Comparison of ENCODE assay signal across 23 cellular contexts in genomic region chr3:175778994-175779393, GRCh38.
DNase-seq lines count a peak whose midpoint lies in the region; ATAC-seq, FAIRE-seq and TF ChIP-seq lines count a peak whose summit lies in the region.
"Had no signal": no experiment of that assay in that cellular context is flagged by ENCODE, and none has a peak within 500 bp of the region (broad histone marks: within the 10 kb centered on the region; RNA-seq: fewer than 3 reads in every experiment).

No MANE protein-coding gene starts in this region.

- TF ChIP-seq RAD21 in liver (IDR thresholded peaks at IDR 0.05), result no peak
- TF ChIP-seq RAD21 in HepG2 (CRISPR knock-in tag; IDR thresholded peaks at IDR 0.05), result no peak

- H3K4me2 ChIP-seq in HepG2 (ENCODE audit: low read depth, low read length) (no peak overlapping the region), hepatocyte (peak overlapping the region; percentile 4)

- H3K9ac ChIP-seq in liver (ENCODE audit: low read depth in 1 of 2, low read length in 2 of 2) (no peak overlapping the region), HepG2 (ENCODE audit: insufficient read depth, low read depth, low read length) (no peak overlapping the region)
- H3K9ac ChIP-seq: GM23248 had no signal

- H3K36me3 Mint-ChIP-seq in activated T-helper 1 cell treated with anti-CD3 and anti-CD28 coated beads, Interleukin-12 subunit alpha, Interleukin-12 subunit beta, Interleukin-2, Interleukin-4 antibody, amounts not matched to agents 30 ng/mL and 10 ng/mL and 1 ng/mL, durations not matched to agents 14 hours and 24 hours and 36 hours (ENCODE audit: low read depth), result no peaks in the 10 kb centered on the region
- H3K36me3 Mint-ChIP-seq: CD8-positive, alpha-beta T cell; IgD-negative memory B cell had no signal

- in situ Hi-C loops in HepG2 (cut with HindIII; ENCODE audit: extremely low pct_ligation_motif_present, low pct_unique_long_range_greater_than_20kb), result no loop called here

- no peak overlapping the region for H3K27ac Mint-ChIP-seq in activated T-helper 1 cell treated with anti-CD3 and anti-CD28 coated beads, Interleukin-12 subunit alpha, Interleukin-12 subunit beta, Interleukin-2, Interleukin-4 antibody, amounts not matched to agents 30 ng/mL and 10 ng/mL and 1 ng/mL, durations not matched to agents 14 hours and 24 hours and 36 hours
- H3K27ac Mint-ChIP-seq: CD8-positive, alpha-beta T cell; IgD-negative memory B cell had no signal

- H3K9me2 ChIP-seq in hepatocyte (replicated peaks; ENCODE audit: insufficient read depth), result no peaks in the 10 kb centered on the region

- H3K27ac ChIP-seq in liver (ENCODE audit: low read depth in 1 of 2, low read length in 2 of 2), result no peak overlapping the region
- H3K27ac ChIP-seq in HepG2 (ENCODE audit: extremely low read length, insufficient read depth, low read length), result no peak overlapping the region
- H3K27ac ChIP-seq in hepatocyte, result no peak overlapping the region
- H3K27ac ChIP-seq: GM23248, SJCRH30 had no signal

- DNase-seq in HepG2 (ENCODE audit: low spot score), result no peak
- DNase-seq in hepatocyte (ENCODE audit: low spot score), result no peak
- no peak for DNase-seq in mucosa of descending colon
- DNase-seq in cardiac septum (ENCODE audit: low spot score), result no peak
- DNase-seq in activated T-helper 1 cell treated with anti-CD3 and anti-CD28 coated beads, Interleukin-12 subunit alpha, Interleukin-12 subunit beta, Interleukin-2, Interleukin-4 antibody, amounts not matched to agents 30 ng/mL and 10 ng/mL and 1 ng/mL, durations not matched to agents 14 hours and 24 hours and 36 hours (ENCODE audit: low spot score), result no peak
- no peak for DNase-seq in UCSD-AML1 (lab: John Stamatoyannopoulos, UW; ENCODE audit: unreplicated experiment)
- DNase-seq: AML-193; C1 segment of cervical spinal cord; CD8-positive, alpha-beta T cell; DND-41; GM23248; NCI-H1694; NCI-H2081; NCI-H2171; NCI-H345; NCI-H524 treated with DMSO at 0.1 percent for 48 hours; SJCRH30 had no signal

- no peak overlapping the region for H2AFZ ChIP-seq in HepG2 (ENCODE audit: low read length)
- H2AFZ ChIP-seq in hepatocyte, result no peak overlapping the region
- H2AFZ ChIP-seq: GM23248 had no signal

- POLR2A ChIA-PET in HepG2 (lab: Yijun Ruan, JAX), result no interaction called here

- no peaks in the 10 kb centered on the region for H3K9me3 Mint-ChIP-seq in activated T-helper 1 cell treated with anti-CD3 and anti-CD28 coated beads, Interleukin-12 subunit alpha, Interleukin-12 subunit beta, Interleukin-2, Interleukin-4 antibody, amounts not matched to agents 30 ng/mL and 10 ng/mL and 1 ng/mL, durations not matched to agents 14 hours and 24 hours and 36 hours

- WGBS in liver, result 78% methylated on average over 1 of the region's 1 CpG
- 76% methylated on average over 1 of the region's 1 CpG for WGBS in HepG2 (ENCODE audit: low lambda C conversion rate)
- 52% methylated on average over 1 of the region's 1 CpG for WGBS in hepatocyte (ENCODE audit: low lambda C conversion rate, missing lambda C conversion rate)

- ATAC-seq in HepG2 (no peak), mucosa of descending colon (peak; percentile 59), GM21717 (IDR thresholded peaks at IDR 0.05; ENCODE audit: unreplicated experiment) (no peak)
- ATAC-seq: CD8-positive, alpha-beta T cell; GM12878 had no signal

- H4K20me1 ChIP-seq in HepG2 (ENCODE audit: insufficient read depth, low read length) (no peaks in the 10 kb centered on the region), hepatocyte (ENCODE audit: insufficient read depth, poor library complexity, severe bottlenecking) (no peaks in the 10 kb centered on the region)

- TF ChIP-seq CTCF in liver (IDR thresholded peaks at IDR 0.05; ENCODE audit: low read depth, low read length, missing input control) (no peak), HepG2 (CRISPR knock-in tag; IDR thresholded peaks at IDR 0.05) (no peak), hepatocyte (IDR thresholded peaks at IDR 0.05; ENCODE audit: poor library complexity) (no peak), mucosa of descending colon (IDR thresholded peaks at IDR 0.05) (no peak)

- no peaks in the 10 kb centered on the region for H3K4me1 Mint-ChIP-seq in activated T-helper 1 cell treated with anti-CD3 and anti-CD28 coated beads, Interleukin-12 subunit alpha, Interleukin-12 subunit beta, Interleukin-2, Interleukin-4 antibody, amounts not matched to agents 30 ng/mL and 10 ng/mL and 1 ng/mL, durations not matched to agents 14 hours and 24 hours and 36 hours (ENCODE audit: low read depth)
- H3K4me1 Mint-ChIP-seq: IgD-negative memory B cell had no signal

- no peak for FAIRE-seq in HepG2 (lab: Jason Lieb, UNC)
- FAIRE-seq: GM12878, RCC 7860 had no signal

- H3K9me3 ChIP-seq in liver (ENCODE audit: control insufficient read depth in 4 of 4, low read length in 3 of 4) (no peaks in the 10 kb centered on the region), HepG2 (ENCODE audit: low read length) (no peaks in the 10 kb centered on the region; the same call in 1 of the 2 replicates), hepatocyte (ENCODE audit: low read depth) (no peaks in the 10 kb centered on the region), mucosa of descending colon (no peaks in the 10 kb centered on the region)
- H3K9me3 ChIP-seq: HAP-1, SJCRH30 had no signal

- H3K36me3 ChIP-seq in liver (ENCODE audit: control insufficient read depth in 4 of 4, insufficient read depth in 3 of 4, low read depth in 1 of 4, low read length in 3 of 4) (no peaks in the 10 kb centered on the region), HepG2 (replicated peaks in 1 of 2; ENCODE audit: control insufficient read depth in 1 of 2, insufficient read depth in 2 of 2, low read length in 2 of 2) (no peaks in the 10 kb centered on the region), hepatocyte (replicated peaks; ENCODE audit: insufficient read depth, low read depth) (no peaks in the 10 kb centered on the region), mucosa of descending colon (ENCODE audit: low read depth) (peaks cover 4% of the 10 kb centered on the region)
- H3K36me3 ChIP-seq: HAP-1, SJCRH30 had no signal

- H3K4me3 ChIP-seq in liver (ENCODE audit: low read depth in 1 of 3, low read length in 3 of 3), result no peak overlapping the region
- no peak overlapping the region for H3K4me3 ChIP-seq in HepG2 (replicated peaks in 1 of 3; ENCODE audit: insufficient read depth in 1 of 3, low read depth in 2 of 3, low read length in 3 of 3)
- H3K4me3 ChIP-seq in hepatocyte, result no peak overlapping the region
- H3K4me3 ChIP-seq in mucosa of descending colon, result no peak overlapping the region
- H3K4me3 ChIP-seq: GM12878, GM23248, HAP-1, SJCRH30 had no signal

- BruUV-seq in HepG2 (replicated peaks; lab: Mats Ljungman, UMichigan), result no TSS peak

- H3K27me3 ChIP-seq in liver (ENCODE audit: control insufficient read depth in 4 of 4, insufficient read depth in 4 of 4, low read length in 3 of 4) (no peaks in the 10 kb centered on the region), HepG2 (ENCODE audit: control insufficient read depth in 1 of 2, insufficient read depth in 2 of 2, low read length in 2 of 2) (no peaks in the 10 kb centered on the region), hepatocyte (no peaks in the 10 kb centered on the region)
- H3K27me3 ChIP-seq: SJCRH30 had no signal

- intact Hi-C loops in HepG2 (cut with micrococcal nuclease; ENCODE audit: unreplicated experiment), result no loop called here
- intact Hi-C loops in mucosa of descending colon (cut with DNase I, micrococcal nuclease), result no loop called here
- intact Hi-C loops in cardiac septum (cut with DNase I), result no loop called here
- intact Hi-C loops in activated T-helper 1 cell treated with anti-CD3 and anti-CD28 coated beads, Interleukin-12 subunit alpha, Interleukin-12 subunit beta, Interleukin-2, Interleukin-4 antibody, amounts not matched to agents 30 ng/mL and 10 ng/mL and 1 ng/mL, durations not matched to agents 14 hours and 24 hours and 36 hours (cut with micrococcal nuclease), result no loop called here

- H3K4me3 Mint-ChIP-seq in activated T-helper 1 cell treated with anti-CD3 and anti-CD28 coated beads, Interleukin-12 subunit alpha, Interleukin-12 subunit beta, Interleukin-2, Interleukin-4 antibody, amounts not matched to agents 30 ng/mL and 10 ng/mL and 1 ng/mL, durations not matched to agents 14 hours and 24 hours and 36 hours, result no peak overlapping the region
- H3K4me3 Mint-ChIP-seq: CD8-positive, alpha-beta T cell; IgD-negative memory B cell had no signal

- no peak for TF ChIP-seq POLR2A in HepG2 (IDR thresholded peaks at IDR 0.05; ENCODE audit: insufficient read depth in 1 of 2, low read depth in 2 of 2, low read length in 2 of 2)

- H3K79me2 ChIP-seq in HepG2 (ENCODE audit: insufficient read depth, low read length) (no peaks in the 10 kb centered on the region), hepatocyte (no peaks in the 10 kb centered on the region)

- no peaks in the 10 kb centered on the region for H3K27me3 Mint-ChIP-seq in activated T-helper 1 cell treated with anti-CD3 and anti-CD28 coated beads, Interleukin-12 subunit alpha, Interleukin-12 subunit beta, Interleukin-2, Interleukin-4 antibody, amounts not matched to agents 30 ng/mL and 10 ng/mL and 1 ng/mL, durations not matched to agents 14 hours and 24 hours and 36 hours (ENCODE audit: insufficient read depth)
- H3K27me3 Mint-ChIP-seq: IgD-negative memory B cell had no signal

- TF ChIP-seq EP300 in HepG2 (IDR thresholded peaks at IDR 0.05; ENCODE audit: low read depth in 2 of 2, low read length in 2 of 2) (no peak), HepG2 (CRISPR knock-in tag; IDR thresholded peaks at IDR 0.05; ENCODE audit: borderline replicate concordance) (no peak)

- CTCF ChIA-PET in HepG2 (lab: Yijun Ruan, JAX; ENCODE audit: low intra/inter-chr PET ratio, low total read pairs), result no interaction called here

- H3K4me1 ChIP-seq in liver (ENCODE audit: control insufficient read depth in 4 of 4, insufficient read depth in 4 of 4, low read length in 3 of 4) (no peaks in the 10 kb centered on the region), HepG2 (ENCODE audit: insufficient read depth, low read length) (no peaks in the 10 kb centered on the region), hepatocyte (ENCODE audit: insufficient read depth) (peaks cover 18% of the 10 kb centered on the region), mucosa of descending colon (ENCODE audit: low read depth) (peaks cover 24% of the 10 kb centered on the region)
- H3K4me1 ChIP-seq: HAP-1, SJCRH30 had no signal

TF ChIP-seq in HepG2, 621 proteins besides CTCF, POLR2A, EP300 and RAD21 (continues in another document):
- TF ChIP-seq FOXA3 (CRISPR knock-in tag; IDR thresholded peaks at IDR 0.05) (no peak), ZNF672 (CRISPR knock-in tag; IDR thresholded peaks at IDR 0.05) (no peak), PPARG (CRISPR knock-in tag; conservative IDR thresholded peaks at IDR 0.05) (no peak), MZF1 (CRISPR knock-in tag; IDR thresholded peaks at IDR 0.05; ENCODE audit: borderline replicate concordance) (no peak), HNRNPH1 (optimal IDR thresholded peaks at IDR 0.05; ENCODE audit: low read depth, low read length) (no peak), TBX3 (IDR thresholded peaks at IDR 0.05; ENCODE audit: borderline replicate concordance) (no peak), CREBL2 (CRISPR knock-in tag; IDR thresholded peaks at IDR 0.05; ENCODE audit: borderline replicate concordance) (no peak), RARG (CRISPR knock-in tag; IDR thresholded peaks at IDR 0.05; ENCODE audit: low read depth) (no peak)
